ENCODE assay signal across 30 cellular contexts in genomic region chr10:5929442-5929841, GRCh38.
"Had no signal": no experiment of that assay in that cellular context is flagged by ENCODE, and none has a peak within 500 bp of the region (broad histone marks: within the 10 kb centered on the region; RNA-seq: fewer than 3 reads in every experiment).

No MANE protein-coding gene starts in this region.

- H3K27ac ChIP-seq: adrenal gland, body of pancreas, breast epithelium, KMS-11, PC-9, RWPE1, SK-N-MC had no signal

- H3K36me3 ChIP-seq: breast epithelium had no signal

- H3K4me1 ChIP-seq: body of pancreas, breast epithelium had no signal

- H3K9me3 ChIP-seq: adrenal gland, body of pancreas, breast epithelium had no signal

- FAIRE-seq: astrocyte, RCC 7860 had no signal

- H3K4me3 ChIP-seq: adrenal gland, body of pancreas, breast epithelium, PC-9, SK-N-MC had no signal

- H3K27me3 ChIP-seq: adrenal gland, body of pancreas, breast epithelium had no signal

- H3K9ac ChIP-seq: KMS-11 had no signal

- DNase-seq: activated CD4-positive, alpha-beta T cell treated with anti-CD3 and anti-CD28 coated beads, Interleukin-2, amount 10 ng/mL, durations not matched to agents 7 days and 5 days; activated CD4-positive, alpha-beta T cell treated with anti-CD3 and anti-CD28 coated beads, Interleukin-2, amount 50 U/mL, for 48 hours; activated CD8-positive, alpha-beta T cell treated with anti-CD3 and anti-CD28 coated beads, Interleukin-2, amount 10 ng/mL, durations not matched to agents 7 days and 5 days; activated gamma-delta T cell treated with Interleukin-2 at 50 U/mL for 16 hours; activated naive CD4-positive, alpha-beta T cell treated with anti-CD3 and anti-CD28 coated beads for 36 hours; activated T-cell treated with anti-CD3 and anti-CD28 coated beads, Interleukin-2, amount 50 U/mL, for 24 hours; adrenal gland; body of pancreas; MM.1S; MV-4-11; NCI-H1092; NCI-H146; NCI-H187; NCI-H2029 treated with DMSO at 0.1 percent for 48 hours; NCI-H2107; NCI-H2171; NCI-H510A; NCI-H526; NCI-H748 treated with DMSO at 0.1 percent for 48 hours; NK-92 treated with Interleukin-12 subunit alpha and Interleukin-12 subunit beta, amount 100 ng/mL, for 24 hours; PC-9; T1000 had no signal

- ATAC-seq: activated CD8-positive, alpha-beta T cell treated with anti-CD3 and anti-CD28 coated beads, Interleukin-2, amount 10 ng/mL, durations not matched to agents 7 days and 5 days; activated naive CD4-positive, alpha-beta T cell treated with anti-CD3 and anti-CD28 coated beads, Interleukin-2, amount 50 U/mL, for 72 hours; body of pancreas; Right ventricle myocardium inferior had no signal
